Comparison of ENCODE assay signal across 38 cellular contexts in the genomic region with DNA sequence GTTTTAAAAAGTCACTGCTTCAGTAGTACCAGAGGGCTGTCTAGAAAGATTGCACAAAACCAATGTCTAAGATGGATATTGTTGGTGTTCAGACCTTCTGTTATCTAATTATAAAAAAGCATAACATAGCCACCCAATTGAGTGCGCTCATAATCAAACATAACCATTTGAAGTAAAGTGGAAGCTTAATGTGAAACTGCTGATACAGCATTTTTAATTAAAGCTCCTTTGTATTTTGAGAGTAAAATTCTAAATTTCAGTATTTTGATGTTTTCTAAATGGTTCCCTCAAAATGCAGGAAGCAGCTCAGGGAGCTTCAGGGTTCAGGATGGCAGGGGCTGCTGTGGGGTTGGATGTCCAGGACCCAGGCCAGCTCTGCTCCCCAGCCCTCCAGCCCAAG.
"Had no signal": no experiment of that assay in that cellular context is flagged by ENCODE, and none has a peak within 500 bp of the region (broad histone marks: within the 10 kb centered on the region; RNA-seq: fewer than 3 reads in every experiment).

No MANE protein-coding gene starts in this region.

- H2AFZ ChIP-seq: PC-9 had no signal

- H3K4me2 ChIP-seq: PC-9 had no signal

- H3K27ac Mint-ChIP-seq: activated B cell treated with CpG ODN at 0.5 μM for 24 hours; activated CD4-positive, alpha-beta memory T cell treated with anti-CD3 and anti-CD28 coated beads, Interleukin-2, amount 10 ng/mL, durations not matched to agents 7 days and 5 days; activated CD8-positive, alpha-beta memory T cell treated with anti-CD3 and anti-CD28 coated beads, Interleukin-2, amount 10 ng/mL, durations not matched to agents 7 days and 5 days; activated naive CD8-positive, alpha-beta T cell treated with anti-CD3 and anti-CD28 coated beads for 36 hours; activated T-cell treated with anti-CD3 and anti-CD28 coated beads, Interleukin-2, amount 50 U/mL, for 72 hours; activated T-helper 17 cell treated with anti-CD3 and anti-CD28 coated beads, Interleukin-2, amount 50 U/mL, for 72 hours had no signal

- H3K9me3 ChIP-seq: SJCRH30 had no signal

- H3K36me3 Mint-ChIP-seq: activated CD8-positive, alpha-beta memory T cell treated with anti-CD3 and anti-CD28 coated beads, Interleukin-2, amount 10 ng/mL, durations not matched to agents 7 days and 5 days; activated naive CD8-positive, alpha-beta T cell treated with anti-CD3 and anti-CD28 coated beads for 36 hours had no signal

- H3K4me3 Mint-ChIP-seq: activated B cell treated with CpG ODN at 0.5 μM for 24 hours; activated CD4-positive, alpha-beta memory T cell treated with anti-CD3 and anti-CD28 coated beads, Interleukin-2, amount 10 ng/mL, durations not matched to agents 7 days and 5 days; activated CD8-positive, alpha-beta memory T cell treated with anti-CD3 and anti-CD28 coated beads, Interleukin-2, amount 10 ng/mL, durations not matched to agents 7 days and 5 days; activated naive CD8-positive, alpha-beta T cell treated with anti-CD3 and anti-CD28 coated beads for 36 hours; activated T-cell treated with anti-CD3 and anti-CD28 coated beads, Interleukin-2, amount 50 U/mL, for 72 hours; activated T-helper 17 cell treated with anti-CD3 and anti-CD28 coated beads, Interleukin-2, amount 50 U/mL, for 72 hours had no signal

- H3K36me3 ChIP-seq: brain microvascular endothelial cell, SJCRH30 had no signal

- FAIRE-seq: RCC 7860 had no signal

- H3K4me1 ChIP-seq: SJCRH30 had no signal

- H3K27ac ChIP-seq: brain microvascular endothelial cell, PC-9, SJCRH30, VCaP had no signal

- ATAC-seq: activated CD8-positive, alpha-beta memory T cell treated with anti-CD3 and anti-CD28 coated beads, Interleukin-2, amount 10 ng/mL, durations not matched to agents 7 days and 5 days; activated T-cell treated with anti-CD3 and anti-CD28 coated beads, Interleukin-2, amount 50 U/mL, for 72 hours; activated T-helper 17 cell treated with anti-CD3 and anti-CD28 coated beads, Interleukin-2, amount 50 U/mL, for 72 hours; SK-N-SH treated with all-trans-retinoic acid at 6 μM for 48 hours had no signal

- H3K4me3 ChIP-seq: PC-9, SJCRH30 had no signal

- H3K4me1 Mint-ChIP-seq: activated B cell treated with CpG ODN at 0.5 μM for 24 hours; activated CD4-positive, alpha-beta memory T cell treated with anti-CD3 and anti-CD28 coated beads, Interleukin-2, amount 10 ng/mL, durations not matched to agents 7 days and 5 days; activated CD8-positive, alpha-beta memory T cell treated with anti-CD3 and anti-CD28 coated beads, Interleukin-2, amount 10 ng/mL, durations not matched to agents 7 days and 5 days; activated naive CD8-positive, alpha-beta T cell treated with anti-CD3 and anti-CD28 coated beads for 36 hours; activated T-helper 17 cell treated with anti-CD3 and anti-CD28 coated beads, Interleukin-2, amount 50 U/mL, for 72 hours had no signal

- H3K27me3 Mint-ChIP-seq: activated CD4-positive, alpha-beta memory T cell treated with anti-CD3 and anti-CD28 coated beads, Interleukin-2, amount 10 ng/mL, durations not matched to agents 7 days and 5 days; activated CD8-positive, alpha-beta memory T cell treated with anti-CD3 and anti-CD28 coated beads, Interleukin-2, amount 10 ng/mL, durations not matched to agents 7 days and 5 days; activated naive CD8-positive, alpha-beta T cell treated with anti-CD3 and anti-CD28 coated beads for 36 hours; activated T-helper 17 cell treated with anti-CD3 and anti-CD28 coated beads, Interleukin-2, amount 50 U/mL, for 72 hours had no signal

- H3K27me3 ChIP-seq: brain microvascular endothelial cell had no signal

- H3K9me3 Mint-ChIP-seq: activated B cell treated with CpG ODN at 0.5 μM for 24 hours had no signal

- DNase-seq: activated B cell treated with CpG ODN at 0.5 μM for 24 hours; activated CD4-positive, alpha-beta memory T cell treated with anti-CD3 and anti-CD28 coated beads, Interleukin-2, amount 10 ng/mL, durations not matched to agents 7 days and 5 days; activated CD4-positive, alpha-beta T cell treated with anti-CD3 and anti-CD28 coated beads for 48 hours; activated CD4-positive, CD25-positive, alpha-beta regulatory T cell treated with anti-CD3 and anti-CD28 coated beads, Interleukin-2, amount 50 U/mL, for 72 hours; activated CD8-positive, alpha-beta memory T cell treated with anti-CD3 and anti-CD28 coated beads for 24 hours; activated CD8-positive, alpha-beta memory T cell treated with anti-CD3 and anti-CD28 coated beads, Interleukin-2, amount 10 ng/mL, durations not matched to agents 7 days and 5 days; activated CD8-positive, alpha-beta memory T cell treated with anti-CD3 and anti-CD28 coated beads, Interleukin-2, amount 50 U/mL, for 48 hours; activated effector memory CD4-positive, alpha-beta T cell treated with anti-CD3 and anti-CD28 coated beads, Interleukin-2, amount 50 U/mL, for 16 hours; activated naive CD4-positive, alpha-beta T cell; activated naive CD4-positive, alpha-beta T cell treated with anti-CD3 and anti-CD28 coated beads, Interleukin-2, amount 50 U/mL, for 16 hours; activated naive CD8-positive, alpha-beta T cell treated with anti-CD3 and anti-CD28 coated beads for 36 hours; activated T-cell treated with anti-CD3 and anti-CD28 coated beads, Interleukin-2, amount 50 U/mL, for 72 hours; amniotic stem cell; aorta; brain microvascular endothelial cell; central memory CD4-positive, alpha-beta T cell; NCI-H1092 treated with DMSO at 0.1 percent for 48 hours; NCI-H1417; NCI-H146; NCI-H187; NCI-H2029 treated with DMSO at 0.1 percent for 48 hours; NCI-H2107; NCI-H2171; NCI-H510A; NCI-H526; NCI-H748 treated with DMSO at 0.1 percent for 48 hours; NK-92 treated with Interleukin-12 subunit alpha and Interleukin-12 subunit beta, amount 100 ng/mL, for 24 hours; PC-9; SHP77; SJCRH30; SW 1271; T-helper 1 cell; T-helper 2 cell; T-helper 9 cell had no signal
